15 cellular contexts compared by ENCODE assay signal in genomic region chr18:10516078-10516477, GRCh38. TPM values are rescaled to one million over a fixed set of nuclear protein-coding genes. Genes with fewer than 3 reads are reported as not detected.
A peak's percentile ranks its signal among the peaks of the same experiment; 100 is the strongest.
DNase-seq lines count a peak whose midpoint lies in the region; ATAC-seq and TF ChIP-seq lines count a peak whose summit lies in the region.
"Had no signal": no experiment of that assay in that cellular context is flagged by ENCODE, and none has a peak within 500 bp of the region (broad histone marks: within the 10 kb centered on the region; RNA-seq: fewer than 3 reads in every experiment).

No MANE protein-coding gene starts in this region.

- intact Hi-C loops in Right ventricle myocardium inferior (cut with DNase I) (loop anchor here (5.0 to 10.0 kb wide), 2 partner anchors 64 to 271 kb away; partner anchors contain the start of gene APCDD1), cardiac septum (cut with DNase I) (loop anchor here (10.0 kb wide), 2 partner anchors 411 to 831 kb away; no protein-coding TSS in a partner anchor), prostate gland (cut with DNase I) (loop anchor here (5.0 kb wide), 2 partner anchors 59 to 474 kb away; no protein-coding TSS in a partner anchor), vagina (cut with DNase I) (loop anchor here (5.0 to 10.0 kb wide), 2 partner anchors 61 to 544 kb away; partner anchors contain the start of gene APCDD1)

- H4K20me1 ChIP-seq in Karpas-422 (ENCODE audit: insufficient read depth, low read depth, low read length), result no peaks in the 10 kb centered on the region
- H4K20me1 ChIP-seq: BLaER1 had no signal

- H3K36me3 ChIP-seq in prostate gland (no peaks in the 10 kb centered on the region), vagina (no peaks in the 10 kb centered on the region), Karpas-422 (ENCODE audit: insufficient read depth, low read length) (no peaks in the 10 kb centered on the region)
- H3K36me3 ChIP-seq: BLaER1, HAP-1 had no signal

- 80% methylated on average over 2 of the region's 2 CpGs for WGBS in prostate gland

- H3K9me3 ChIP-seq in prostate gland (no peaks in the 10 kb centered on the region), vagina (no peaks in the 10 kb centered on the region), Karpas-422 (ENCODE audit: low read length) (no peaks in the 10 kb centered on the region)
- H3K9me3 ChIP-seq: BLaER1, Caco-2, HAP-1 had no signal

- no peaks in the 10 kb centered on the region for H3K79me2 ChIP-seq in Karpas-422 (ENCODE audit: low read length)

- H3K4me2 ChIP-seq in Karpas-422 (ENCODE audit: low read depth, low read length, poor library complexity, severe bottlenecking), result no peak overlapping the region
- H3K4me2 ChIP-seq: BLaER1 had no signal

- H3K4me3 ChIP-seq in prostate gland, result no peak overlapping the region
- H3K4me3 ChIP-seq in vagina, result no peak overlapping the region
- H3K4me3 ChIP-seq in Karpas-422 (ENCODE audit: low read length), result no peak overlapping the region
- H3K4me3 ChIP-seq: BLaER1, HAP-1 had no signal

- no peak for DNase-seq in Right ventricle myocardium inferior (ENCODE audit: missing footprints)
- no peak for DNase-seq in cardiac septum (ENCODE audit: low spot score)
- DNase-seq in prostate gland (ENCODE audit: low spot score), result no peak
- no peak for DNase-seq in vagina (ENCODE audit: extremely low spot score in 2 of 2)
- no peak for DNase-seq in amygdala (lab: John Stamatoyannopoulos, UW)
- no peak for DNase-seq in Karpas-422
- DNase-seq: 8988T; AML-193; Caco-2; CD8-positive, alpha-beta memory T cell; DND-41; GF-D8 had no signal

- H3K4me1 ChIP-seq in prostate gland (replicated peaks) (peaks cover 8% of the 10 kb centered on the region), vagina (peaks cover 46% of the 10 kb centered on the region), Karpas-422 (ENCODE audit: low read length) (peaks cover 6% of the 10 kb centered on the region)
- H3K4me1 ChIP-seq: Caco-2 had no signal

- no peak overlapping the region for H3K9ac ChIP-seq in Karpas-422 (ENCODE audit: low read length)
- H3K9ac ChIP-seq: BLaER1 had no signal

- H3K9me2 ChIP-seq in Karpas-422 (replicated peaks; ENCODE audit: insufficient read depth, low read length), result no peaks in the 10 kb centered on the region

- peak overlapping the region; percentile 21 for H3K27ac ChIP-seq in cingulate gyrus (ENCODE audit: low read depth, low read length)
- H3K27ac ChIP-seq in prostate gland, result peak overlapping the region; percentile 3 to 29
- peak overlapping the region; percentile 45 for H3K27ac ChIP-seq in vagina
- H3K27ac ChIP-seq in Karpas-422 (ENCODE audit: low read length), result no peak overlapping the region
- H3K27ac ChIP-seq: BLaER1 had no signal

- no peaks in the 10 kb centered on the region for H3K27me3 ChIP-seq in prostate gland (replicated peaks; ENCODE audit: insufficient read depth)
- no peaks in the 10 kb centered on the region for H3K27me3 ChIP-seq in vagina
- no peaks in the 10 kb centered on the region for H3K27me3 ChIP-seq in Karpas-422 (ENCODE audit: low read length)
- H3K27me3 ChIP-seq: BLaER1 had no signal

- H2AFZ ChIP-seq in Karpas-422 (ENCODE audit: low read length), result no peak overlapping the region

- peak; percentile 23 for ATAC-seq in Right ventricle myocardium inferior

- TF ChIP-seq CTCF in prostate gland (IDR thresholded peaks at IDR 0.05), result no peak
- TF ChIP-seq CTCF in vagina (IDR thresholded peaks at IDR 0.05), result no peak

- no peak for TF ChIP-seq POLR2A in prostate gland (IDR thresholded peaks at IDR 0.05)
- TF ChIP-seq POLR2A in vagina (IDR thresholded peaks at IDR 0.05), result no peak

RNA-seq across cellular contexts. Expression of gene NAPG, which starts 9.7 kb away (rescaled TPM):
- total RNA-seq in Right ventricle myocardium inferior (30.8 TPM), cardiac septum (44.8 TPM), prostate gland (10 to 100 TPM; 23.2 to 47.5 TPM), vagina (26.0 TPM)
- total RNA-seq in Karpas-422 (2014; rRNA removed; shearing (Covaris generic); ENCODE audit: low replicate concordance), result 33.4 and 50.4 TPM in 2 replicates
